In genomic region chr16:12267491-12267890, GRCh38 we compare ENCODE assay signal across 1 cellular context.
A peak's percentile ranks its signal among the peaks of the same experiment; 100 is the strongest.
TF ChIP-seq lines count a peak whose summit lies in the region.

No MANE protein-coding gene starts in this region.

TF ChIP-seq in HepG2, 621 proteins besides CTCF, POLR2A, EP300 and RAD21 (continued from another document and continues in another):
- TF ChIP-seq LRRFIP1 (CRISPR knock-in tag; conservative IDR thresholded peaks at IDR 0.05): no peak
- TF ChIP-seq MEIS1 (CRISPR knock-in tag; IDR thresholded peaks at IDR 0.05; ENCODE audit: borderline replicate concordance): no peak
- no peak for TF ChIP-seq SMC3 (IDR thresholded peaks at IDR 0.05; ENCODE audit: low read length)
- no peak for TF ChIP-seq SP1 (IDR thresholded peaks at IDR 0.05)
- TF ChIP-seq SP1 (CRISPR knock-in tag; IDR thresholded peaks at IDR 0.05): no peak
- TF ChIP-seq, protein P1, sequence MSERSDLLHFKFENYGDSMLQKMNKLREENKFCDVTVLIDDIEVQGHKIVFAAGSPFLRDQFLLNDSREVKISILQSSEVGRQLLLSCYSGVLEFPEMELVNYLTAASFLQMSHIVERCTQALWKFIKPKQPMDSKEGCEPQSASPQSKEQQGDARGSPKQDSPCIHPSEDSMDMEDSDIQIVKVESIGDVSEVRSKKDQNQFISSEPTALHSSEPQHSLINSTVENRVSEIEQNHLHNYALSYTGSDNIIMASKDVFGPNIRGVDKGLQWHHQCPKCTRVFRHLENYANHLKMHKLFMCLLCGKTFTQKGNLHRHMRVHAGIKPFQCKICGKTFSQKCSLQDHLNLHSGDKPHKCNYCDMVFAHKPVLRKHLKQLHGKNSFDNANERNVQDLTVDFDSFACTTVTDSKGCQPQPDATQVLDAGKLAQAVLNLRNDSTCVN (CRISPR knock-in tag; IDR thresholded peaks at IDR 0.05; ENCODE audit: borderline replicate concordance): no peak
- peak; percentile 35; the same call in 1 of the 2 replicates for TF ChIP-seq KDM2A (CRISPR knock-in tag; IDR thresholded peaks at IDR 0.05; ENCODE audit: borderline replicate concordance, low read depth)
- TF ChIP-seq DMAP1 (CRISPR knock-in tag; IDR thresholded peaks at IDR 0.05): no peak
- TF ChIP-seq BHLHE40 (IDR thresholded peaks at IDR 0.05; ENCODE audit: low read length): no peak
- no peak for TF ChIP-seq TAF15 (IDR thresholded peaks at IDR 0.05; ENCODE audit: low read depth, low read length, poor library complexity, severe bottlenecking)
- TF ChIP-seq KMT2B (CRISPR knock-in tag; IDR thresholded peaks at IDR 0.05): no peak
- TF ChIP-seq NFIB (CRISPR knock-in tag; IDR thresholded peaks at IDR 0.05; ENCODE audit: borderline replicate concordance): no peak
- TF ChIP-seq, protein P2, sequence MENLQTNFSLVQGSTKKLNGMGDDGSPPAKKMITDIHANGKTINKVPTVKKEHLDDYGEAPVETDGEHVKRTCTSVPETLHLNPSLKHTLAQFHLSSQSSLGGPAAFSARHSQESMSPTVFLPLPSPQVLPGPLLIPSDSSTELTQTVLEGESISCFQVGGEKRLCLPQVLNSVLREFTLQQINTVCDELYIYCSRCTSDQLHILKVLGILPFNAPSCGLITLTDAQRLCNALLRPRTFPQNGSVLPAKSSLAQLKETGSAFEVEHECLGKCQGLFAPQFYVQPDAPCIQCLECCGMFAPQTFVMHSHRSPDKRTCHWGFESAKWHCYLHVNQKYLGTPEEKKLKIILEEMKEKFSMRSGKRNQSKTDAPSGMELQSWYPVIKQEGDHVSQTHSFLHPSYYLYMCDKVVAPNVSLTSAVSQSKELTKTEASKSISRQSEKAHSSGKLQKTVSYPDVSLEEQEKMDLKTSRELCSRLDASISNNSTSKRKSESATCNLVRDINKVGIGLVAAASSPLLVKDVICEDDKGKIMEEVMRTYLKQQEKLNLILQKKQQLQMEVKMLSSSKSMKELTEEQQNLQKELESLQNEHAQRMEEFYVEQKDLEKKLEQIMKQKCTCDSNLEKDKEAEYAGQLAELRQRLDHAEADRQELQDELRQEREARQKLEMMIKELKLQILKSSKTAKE (CRISPR knock-in tag; IDR thresholded peaks at IDR 0.05; ENCODE audit: borderline replicate concordance): no peak
- no peak for TF ChIP-seq GATA4 (IDR thresholded peaks at IDR 0.05; ENCODE audit: borderline replicate concordance, low read depth)
- TF ChIP-seq IKZF5 (CRISPR knock-in tag; IDR thresholded peaks at IDR 0.05): peak; percentile 52; the same call in 1 of the 2 replicates
- TF ChIP-seq ZNF326 (CRISPR knock-in tag; IDR thresholded peaks at IDR 0.05; ENCODE audit: borderline replicate concordance): no peak
- TF ChIP-seq, protein P3, sequence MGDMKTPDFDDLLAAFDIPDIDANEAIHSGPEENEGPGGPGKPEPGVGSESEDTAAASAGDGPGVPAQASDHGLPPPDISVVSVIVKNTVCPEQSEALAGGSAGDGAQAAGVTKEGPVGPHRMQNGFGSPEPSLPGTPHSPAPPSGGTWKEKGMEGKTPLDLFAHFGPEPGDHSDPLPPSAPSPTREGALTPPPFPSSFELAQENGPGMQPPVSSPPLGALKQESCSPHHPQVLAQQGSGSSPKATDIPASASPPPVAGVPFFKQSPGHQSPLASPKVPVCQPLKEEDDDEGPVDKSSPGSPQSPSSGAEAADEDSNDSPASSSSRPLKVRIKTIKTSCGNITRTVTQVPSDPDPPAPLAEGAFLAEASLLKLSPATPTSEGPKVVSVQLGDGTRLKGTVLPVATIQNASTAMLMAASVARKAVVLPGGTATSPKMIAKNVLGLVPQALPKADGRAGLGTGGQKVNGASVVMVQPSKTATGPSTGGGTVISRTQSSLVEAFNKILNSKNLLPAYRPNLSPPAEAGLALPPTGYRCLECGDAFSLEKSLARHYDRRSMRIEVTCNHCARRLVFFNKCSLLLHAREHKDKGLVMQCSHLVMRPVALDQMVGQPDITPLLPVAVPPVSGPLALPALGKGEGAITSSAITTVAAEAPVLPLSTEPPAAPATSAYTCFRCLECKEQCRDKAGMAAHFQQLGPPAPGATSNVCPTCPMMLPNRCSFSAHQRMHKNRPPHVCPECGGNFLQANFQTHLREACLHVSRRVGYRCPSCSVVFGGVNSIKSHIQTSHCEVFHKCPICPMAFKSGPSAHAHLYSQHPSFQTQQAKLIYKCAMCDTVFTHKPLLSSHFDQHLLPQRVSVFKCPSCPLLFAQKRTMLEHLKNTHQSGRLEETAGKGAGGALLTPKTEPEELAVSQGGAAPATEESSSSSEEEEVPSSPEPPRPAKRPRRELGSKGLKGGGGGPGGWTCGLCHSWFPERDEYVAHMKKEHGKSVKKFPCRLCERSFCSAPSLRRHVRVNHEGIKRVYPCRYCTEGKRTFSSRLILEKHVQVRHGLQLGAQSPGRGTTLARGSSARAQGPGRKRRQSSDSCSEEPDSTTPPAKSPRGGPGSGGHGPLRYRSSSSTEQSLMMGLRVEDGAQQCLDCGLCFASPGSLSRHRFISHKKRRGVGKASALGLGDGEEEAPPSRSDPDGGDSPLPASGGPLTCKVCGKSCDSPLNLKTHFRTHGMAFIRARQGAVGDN (CRISPR knock-in tag; IDR thresholded peaks at IDR 0.05): peak; percentile 68
- no peak for TF ChIP-seq CENPX (CRISPR knock-in tag; IDR thresholded peaks at IDR 0.05)
- no peak for TF ChIP-seq CCDC6 (CRISPR knock-in tag; IDR thresholded peaks at IDR 0.05)
- TF ChIP-seq ZNF263 (CRISPR knock-in tag; IDR thresholded peaks at IDR 0.05): 0 out of 2 replicates have a peak, but pooled peaks have one; percentile 8
- no peak for TF ChIP-seq SOX13 (IDR thresholded peaks at IDR 0.05)
- TF ChIP-seq SOX13 (CRISPR knock-in tag; conservative IDR thresholded peaks at IDR 0.05 in 1 of 2, IDR thresholded peaks at IDR 0.05 in 1 of 2): 0 out of 4 replicates have a peak, but pooled peaks of 1 of the 2 experiments have one; percentile 40
- TF ChIP-seq SP5 (CRISPR knock-in tag; IDR thresholded peaks at IDR 0.05; ENCODE audit: borderline replicate concordance, low read depth): no peak
- TF ChIP-seq SRSF1 (optimal IDR thresholded peaks at IDR 0.05; ENCODE audit: low read depth, low read length): no peak
- TF ChIP-seq ZNF724P (CRISPR knock-in tag; IDR thresholded peaks at IDR 0.05; ENCODE audit: borderline replicate concordance): peak; percentile 56; the same call in 1 of the 2 replicates
- no peak for TF ChIP-seq HNRNPH1 (optimal IDR thresholded peaks at IDR 0.05; ENCODE audit: low read depth, low read length)
- peak; percentile 37; the same call in 1 of the 2 replicates for TF ChIP-seq ZNF768 (CRISPR knock-in tag; IDR thresholded peaks at IDR 0.05)
- TF ChIP-seq CEBPG (CRISPR knock-in tag; IDR thresholded peaks at IDR 0.05): peak; percentile 84
- TF ChIP-seq SNAPC5 (CRISPR knock-in tag; IDR thresholded peaks at IDR 0.05; ENCODE audit: borderline replicate concordance): no peak
- TF ChIP-seq ZSCAN29 (CRISPR knock-in tag; conservative IDR thresholded peaks at IDR 0.05): no peak
- TF ChIP-seq, protein P4, sequence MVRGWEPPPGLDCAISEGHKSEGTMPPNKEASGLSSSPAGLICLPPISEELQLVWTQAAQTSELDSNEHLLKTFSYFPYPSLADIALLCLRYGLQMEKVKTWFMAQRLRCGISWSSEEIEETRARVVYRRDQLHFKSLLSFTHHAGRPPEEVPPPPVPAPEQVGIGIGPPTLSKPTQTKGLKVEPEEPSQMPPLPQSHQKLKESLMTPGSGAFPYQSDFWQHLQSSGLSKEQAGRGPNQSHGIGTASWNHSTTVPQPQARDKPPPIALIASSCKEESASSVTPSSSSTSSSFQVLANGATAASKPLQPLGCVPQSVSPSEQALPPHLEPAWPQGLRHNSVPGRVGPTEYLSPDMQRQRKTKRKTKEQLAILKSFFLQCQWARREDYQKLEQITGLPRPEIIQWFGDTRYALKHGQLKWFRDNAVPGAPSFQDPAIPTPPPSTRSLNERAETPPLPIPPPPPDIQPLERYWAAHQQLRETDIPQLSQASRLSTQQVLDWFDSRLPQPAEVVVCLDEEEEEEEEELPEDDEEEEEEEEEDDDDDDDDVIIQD (CRISPR knock-in tag; IDR thresholded peaks at IDR 0.05; ENCODE audit: low read depth): no peak
- TF ChIP-seq ZNF256 (CRISPR knock-in tag; conservative IDR thresholded peaks at IDR 0.05): no peak
- no peak for TF ChIP-seq MZF1 (CRISPR knock-in tag; IDR thresholded peaks at IDR 0.05; ENCODE audit: borderline replicate concordance)
- TF ChIP-seq ZNF12 (CRISPR knock-in tag; IDR thresholded peaks at IDR 0.05): peak; percentile 88; the same call in 1 of the 2 replicates
- no peak for TF ChIP-seq ZNF567 (CRISPR knock-in tag; IDR thresholded peaks at IDR 0.05; ENCODE audit: borderline replicate concordance)
- TF ChIP-seq YEATS4 (CRISPR knock-in tag; IDR thresholded peaks at IDR 0.05; ENCODE audit: borderline replicate concordance): no peak
- no peak for TF ChIP-seq SMARCE1 (IDR thresholded peaks at IDR 0.05; ENCODE audit: borderline replicate concordance)
- no peak for TF ChIP-seq ZBTB3 (CRISPR knock-in tag; IDR thresholded peaks at IDR 0.05; ENCODE audit: borderline replicate concordance, low read depth)
- no peak for TF ChIP-seq MBD4 (IDR thresholded peaks at IDR 0.05; ENCODE audit: borderline replicate concordance, low read length)
- TF ChIP-seq GFI1 (CRISPR knock-in tag; IDR thresholded peaks at IDR 0.05; ENCODE audit: borderline replicate concordance): no peak
- TF ChIP-seq POLR2AphosphoS5 (IDR thresholded peaks at IDR 0.05; ENCODE audit: low read depth, low read length): no peak
- TF ChIP-seq EZH2 (conservative IDR thresholded peaks at IDR 0.05; ENCODE audit: low read depth, low read length): no peak
- no peak for TF ChIP-seq MAZ (IDR thresholded peaks at IDR 0.05; ENCODE audit: borderline replicate concordance, low read depth, low read length)
- TF ChIP-seq MAZ (CRISPR knock-in tag; IDR thresholded peaks at IDR 0.05; ENCODE audit: low read depth): no peak
- no peak for TF ChIP-seq ZNF503 (CRISPR knock-in tag; IDR thresholded peaks at IDR 0.05)
- TF ChIP-seq, protein P5, sequence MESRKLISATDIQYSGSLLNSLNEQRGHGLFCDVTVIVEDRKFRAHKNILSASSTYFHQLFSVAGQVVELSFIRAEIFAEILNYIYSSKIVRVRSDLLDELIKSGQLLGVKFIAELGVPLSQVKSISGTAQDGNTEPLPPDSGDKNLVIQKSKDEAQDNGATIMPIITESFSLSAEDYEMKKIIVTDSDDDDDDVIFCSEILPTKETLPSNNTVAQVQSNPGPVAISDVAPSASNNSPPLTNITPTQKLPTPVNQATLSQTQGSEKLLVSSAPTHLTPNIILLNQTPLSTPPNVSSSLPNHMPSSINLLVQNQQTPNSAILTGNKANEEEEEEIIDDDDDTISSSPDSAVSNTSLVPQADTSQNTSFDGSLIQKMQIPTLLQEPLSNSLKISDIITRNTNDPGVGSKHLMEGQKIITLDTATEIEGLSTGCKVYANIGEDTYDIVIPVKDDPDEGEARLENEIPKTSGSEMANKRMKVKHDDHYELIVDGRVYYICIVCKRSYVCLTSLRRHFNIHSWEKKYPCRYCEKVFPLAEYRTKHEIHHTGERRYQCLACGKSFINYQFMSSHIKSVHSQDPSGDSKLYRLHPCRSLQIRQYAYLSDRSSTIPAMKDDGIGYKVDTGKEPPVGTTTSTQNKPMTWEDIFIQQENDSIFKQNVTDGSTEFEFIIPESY (CRISPR knock-in tag; IDR thresholded peaks at IDR 0.05): 0 out of 2 replicates have a peak, but pooled peaks have one; percentile 6
